Comparison of ENCODE assay signal across 3 cellular contexts in the genomic region with DNA sequence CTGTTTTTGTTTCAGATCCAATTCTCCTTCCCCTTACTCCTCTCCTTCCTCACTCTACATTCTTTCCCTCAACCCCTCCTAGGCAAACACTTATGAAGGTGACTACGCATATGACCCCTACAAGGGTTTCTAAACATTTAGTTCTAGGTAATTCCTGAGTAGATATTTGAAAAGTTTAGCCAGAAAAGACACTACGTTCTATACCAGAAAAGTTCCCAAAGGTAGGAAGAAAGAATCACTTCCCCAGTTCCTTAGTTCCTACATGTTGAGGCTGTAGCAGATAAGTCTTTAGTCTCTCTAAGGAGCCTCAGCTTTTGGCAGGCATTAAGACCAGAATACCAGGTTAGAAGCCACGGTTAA.
TF ChIP-seq lines count a peak whose summit lies in the region.

No MANE protein-coding gene starts in this region.

TF ChIP-seq in SK-N-SH, 30 proteins besides CTCF, POLR2A, EP300 and RAD21 (continued from another document):
- TF ChIP-seq, protein P1, sequence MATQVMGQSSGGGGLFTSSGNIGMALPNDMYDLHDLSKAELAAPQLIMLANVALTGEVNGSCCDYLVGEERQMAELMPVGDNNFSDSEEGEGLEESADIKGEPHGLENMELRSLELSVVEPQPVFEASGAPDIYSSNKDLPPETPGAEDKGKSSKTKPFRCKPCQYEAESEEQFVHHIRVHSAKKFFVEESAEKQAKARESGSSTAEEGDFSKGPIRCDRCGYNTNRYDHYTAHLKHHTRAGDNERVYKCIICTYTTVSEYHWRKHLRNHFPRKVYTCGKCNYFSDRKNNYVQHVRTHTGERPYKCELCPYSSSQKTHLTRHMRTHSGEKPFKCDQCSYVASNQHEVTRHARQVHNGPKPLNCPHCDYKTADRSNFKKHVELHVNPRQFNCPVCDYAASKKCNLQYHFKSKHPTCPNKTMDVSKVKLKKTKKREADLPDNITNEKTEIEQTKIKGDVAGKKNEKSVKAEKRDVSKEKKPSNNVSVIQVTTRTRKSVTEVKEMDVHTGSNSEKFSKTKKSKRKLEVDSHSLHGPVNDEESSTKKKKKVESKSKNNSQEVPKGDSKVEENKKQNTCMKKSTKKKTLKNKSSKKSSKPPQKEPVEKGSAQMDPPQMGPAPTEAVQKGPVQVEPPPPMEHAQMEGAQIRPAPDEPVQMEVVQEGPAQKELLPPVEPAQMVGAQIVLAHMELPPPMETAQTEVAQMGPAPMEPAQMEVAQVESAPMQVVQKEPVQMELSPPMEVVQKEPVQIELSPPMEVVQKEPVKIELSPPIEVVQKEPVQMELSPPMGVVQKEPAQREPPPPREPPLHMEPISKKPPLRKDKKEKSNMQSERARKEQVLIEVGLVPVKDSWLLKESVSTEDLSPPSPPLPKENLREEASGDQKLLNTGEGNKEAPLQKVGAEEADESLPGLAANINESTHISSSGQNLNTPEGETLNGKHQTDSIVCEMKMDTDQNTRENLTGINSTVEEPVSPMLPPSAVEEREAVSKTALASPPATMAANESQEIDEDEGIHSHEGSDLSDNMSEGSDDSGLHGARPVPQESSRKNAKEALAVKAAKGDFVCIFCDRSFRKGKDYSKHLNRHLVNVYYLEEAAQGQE (IDR thresholded peaks at IDR 0.05; ENCODE audit: low read depth, low read length) = no peak
- TF ChIP-seq, protein P2, sequence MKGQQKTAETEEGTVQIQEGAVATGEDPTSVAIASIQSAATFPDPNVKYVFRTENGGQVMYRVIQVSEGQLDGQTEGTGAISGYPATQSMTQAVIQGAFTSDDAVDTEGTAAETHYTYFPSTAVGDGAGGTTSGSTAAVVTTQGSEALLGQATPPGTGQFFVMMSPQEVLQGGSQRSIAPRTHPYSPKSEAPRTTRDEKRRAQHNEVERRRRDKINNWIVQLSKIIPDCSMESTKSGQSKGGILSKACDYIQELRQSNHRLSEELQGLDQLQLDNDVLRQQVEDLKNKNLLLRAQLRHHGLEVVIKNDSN (IDR thresholded peaks at IDR 0.05; ENCODE audit: borderline replicate concordance, low read depth) = no peak
- TF ChIP-seq SIN3A (IDR thresholded peaks at IDR 0.05; ENCODE audit: borderline replicate concordance, low read depth, low read length) (no peak), GATA2 (CRISPR knock-in tag; IDR thresholded peaks at IDR 0.05) (no peak), GABPA (IDR thresholded peaks at IDR 0.05; ENCODE audit: low read depth) (no peak), TCF12 (IDR thresholded peaks at IDR 0.05) (no peak), FOXM1 (IDR thresholded peaks at IDR 0.05; ENCODE audit: low read depth) (no peak), YY1 (IDR thresholded peaks at IDR 0.05; ENCODE audit: low read depth) (no peak), TEAD4 (IDR thresholded peaks at IDR 0.05; ENCODE audit: borderline replicate concordance, insufficient read depth) (no peak), EZH2phosphoT487 (IDR thresholded peaks at IDR 0.05; ENCODE audit: borderline replicate concordance, low read depth) (no peak), SMC3 (IDR thresholded peaks at IDR 0.05; ENCODE audit: low read depth, low read length) (no peak), JUND (IDR thresholded peaks at IDR 0.05) (no peak)
- TF ChIP-seq, protein P3, sequence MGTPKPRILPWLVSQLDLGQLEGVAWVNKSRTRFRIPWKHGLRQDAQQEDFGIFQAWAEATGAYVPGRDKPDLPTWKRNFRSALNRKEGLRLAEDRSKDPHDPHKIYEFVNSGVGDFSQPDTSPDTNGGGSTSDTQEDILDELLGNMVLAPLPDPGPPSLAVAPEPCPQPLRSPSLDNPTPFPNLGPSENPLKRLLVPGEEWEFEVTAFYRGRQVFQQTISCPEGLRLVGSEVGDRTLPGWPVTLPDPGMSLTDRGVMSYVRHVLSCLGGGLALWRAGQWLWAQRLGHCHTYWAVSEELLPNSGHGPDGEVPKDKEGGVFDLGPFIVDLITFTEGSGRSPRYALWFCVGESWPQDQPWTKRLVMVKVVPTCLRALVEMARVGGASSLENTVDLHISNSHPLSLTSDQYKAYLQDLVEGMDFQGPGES (IDR thresholded peaks at IDR 0.05; ENCODE audit: low read depth, low read length) = no peak
TF ChIP-seq in SK-N-SH: peak in this region for 0.

TF ChIP-seq in SK-N-SH treated with all-trans-retinoic acid at 6 μM for 48 hours, 23 proteins besides CTCF, POLR2A, EP300 and RAD21 (continued from another document and continues in another):
- TF ChIP-seq, protein P4, sequence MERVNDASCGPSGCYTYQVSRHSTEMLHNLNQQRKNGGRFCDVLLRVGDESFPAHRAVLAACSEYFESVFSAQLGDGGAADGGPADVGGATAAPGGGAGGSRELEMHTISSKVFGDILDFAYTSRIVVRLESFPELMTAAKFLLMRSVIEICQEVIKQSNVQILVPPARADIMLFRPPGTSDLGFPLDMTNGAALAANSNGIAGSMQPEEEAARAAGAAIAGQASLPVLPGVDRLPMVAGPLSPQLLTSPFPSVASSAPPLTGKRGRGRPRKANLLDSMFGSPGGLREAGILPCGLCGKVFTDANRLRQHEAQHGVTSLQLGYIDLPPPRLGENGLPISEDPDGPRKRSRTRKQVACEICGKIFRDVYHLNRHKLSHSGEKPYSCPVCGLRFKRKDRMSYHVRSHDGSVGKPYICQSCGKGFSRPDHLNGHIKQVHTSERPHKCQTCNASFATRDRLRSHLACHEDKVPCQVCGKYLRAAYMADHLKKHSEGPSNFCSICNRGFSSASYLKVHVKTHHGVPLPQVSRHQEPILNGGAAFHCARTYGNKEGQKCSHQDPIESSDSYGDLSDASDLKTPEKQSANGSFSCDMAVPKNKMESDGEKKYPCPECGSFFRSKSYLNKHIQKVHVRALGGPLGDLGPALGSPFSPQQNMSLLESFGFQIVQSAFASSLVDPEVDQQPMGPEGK (CRISPR knock-in tag; IDR thresholded peaks at IDR 0.05; ENCODE audit: borderline replicate concordance) = no peak
- no peak for TF ChIP-seq ZNF70 (CRISPR knock-in tag; IDR thresholded peaks at IDR 0.05)
- TF ChIP-seq, protein P5, sequence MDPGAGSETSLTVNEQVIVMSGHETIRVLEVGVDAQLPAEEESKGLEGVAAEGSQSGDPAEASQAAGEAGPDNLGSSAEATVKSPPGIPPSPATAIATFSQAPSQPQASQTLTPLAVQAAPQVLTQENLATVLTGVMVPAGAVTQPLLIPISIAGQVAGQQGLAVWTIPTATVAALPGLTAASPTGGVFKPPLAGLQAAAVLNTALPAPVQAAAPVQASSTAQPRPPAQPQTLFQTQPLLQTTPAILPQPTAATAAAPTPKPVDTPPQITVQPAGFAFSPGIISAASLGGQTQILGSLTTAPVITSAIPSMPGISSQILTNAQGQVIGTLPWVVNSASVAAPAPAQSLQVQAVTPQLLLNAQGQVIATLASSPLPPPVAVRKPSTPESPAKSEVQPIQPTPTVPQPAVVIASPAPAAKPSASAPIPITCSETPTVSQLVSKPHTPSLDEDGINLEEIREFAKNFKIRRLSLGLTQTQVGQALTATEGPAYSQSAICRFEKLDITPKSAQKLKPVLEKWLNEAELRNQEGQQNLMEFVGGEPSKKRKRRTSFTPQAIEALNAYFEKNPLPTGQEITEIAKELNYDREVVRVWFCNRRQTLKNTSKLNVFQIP (CRISPR knock-in tag; IDR thresholded peaks at IDR 0.05; ENCODE audit: borderline replicate concordance, low read depth) = no peak
- TF ChIP-seq, protein P6, sequence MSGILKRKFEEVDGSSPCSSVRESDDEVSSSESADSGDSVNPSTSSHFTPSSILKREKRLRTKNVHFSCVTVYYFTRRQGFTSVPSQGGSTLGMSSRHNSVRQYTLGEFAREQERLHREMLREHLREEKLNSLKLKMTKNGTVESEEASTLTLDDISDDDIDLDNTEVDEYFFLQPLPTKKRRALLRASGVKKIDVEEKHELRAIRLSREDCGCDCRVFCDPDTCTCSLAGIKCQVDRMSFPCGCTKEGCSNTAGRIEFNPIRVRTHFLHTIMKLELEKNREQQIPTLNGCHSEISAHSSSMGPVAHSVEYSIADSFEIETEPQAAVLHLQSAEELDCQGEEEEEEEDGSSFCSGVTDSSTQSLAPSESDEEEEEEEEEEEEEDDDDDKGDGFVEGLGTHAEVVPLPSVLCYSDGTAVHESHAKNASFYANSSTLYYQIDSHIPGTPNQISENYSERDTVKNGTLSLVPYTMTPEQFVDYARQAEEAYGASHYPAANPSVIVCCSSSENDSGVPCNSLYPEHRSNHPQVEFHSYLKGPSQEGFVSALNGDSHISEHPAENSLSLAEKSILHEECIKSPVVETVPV (CRISPR knock-in tag; IDR thresholded peaks at IDR 0.05) = no peak
- no peak for TF ChIP-seq ZFP3 (CRISPR knock-in tag; IDR thresholded peaks at IDR 0.05)
- no peak for TF ChIP-seq ISL1 (CRISPR knock-in tag; IDR thresholded peaks at IDR 0.05)
- TF ChIP-seq ARNTL (CRISPR knock-in tag; IDR thresholded peaks at IDR 0.05; ENCODE audit: borderline replicate concordance, low read depth) = no peak
- no peak for TF ChIP-seq CSDC2 (CRISPR knock-in tag; IDR thresholded peaks at IDR 0.05)
- no peak for TF ChIP-seq OSR1 (CRISPR knock-in tag; IDR thresholded peaks at IDR 0.05)
- no peak for TF ChIP-seq TOX (CRISPR knock-in tag; IDR thresholded peaks at IDR 0.05; ENCODE audit: borderline replicate concordance)
- TF ChIP-seq ZFP30 (CRISPR knock-in tag; IDR thresholded peaks at IDR 0.05) = no peak
- TF ChIP-seq ZNF8 (CRISPR knock-in tag; IDR thresholded peaks at IDR 0.05) = no peak
- no peak for TF ChIP-seq TCF4 (CRISPR knock-in tag; IDR thresholded peaks at IDR 0.05; ENCODE audit: borderline replicate concordance)

TF ChIP-seq in GM23338, 12 proteins besides CTCF, POLR2A, EP300 and RAD21 (continued from another document):
- TF ChIP-seq, protein P7, sequence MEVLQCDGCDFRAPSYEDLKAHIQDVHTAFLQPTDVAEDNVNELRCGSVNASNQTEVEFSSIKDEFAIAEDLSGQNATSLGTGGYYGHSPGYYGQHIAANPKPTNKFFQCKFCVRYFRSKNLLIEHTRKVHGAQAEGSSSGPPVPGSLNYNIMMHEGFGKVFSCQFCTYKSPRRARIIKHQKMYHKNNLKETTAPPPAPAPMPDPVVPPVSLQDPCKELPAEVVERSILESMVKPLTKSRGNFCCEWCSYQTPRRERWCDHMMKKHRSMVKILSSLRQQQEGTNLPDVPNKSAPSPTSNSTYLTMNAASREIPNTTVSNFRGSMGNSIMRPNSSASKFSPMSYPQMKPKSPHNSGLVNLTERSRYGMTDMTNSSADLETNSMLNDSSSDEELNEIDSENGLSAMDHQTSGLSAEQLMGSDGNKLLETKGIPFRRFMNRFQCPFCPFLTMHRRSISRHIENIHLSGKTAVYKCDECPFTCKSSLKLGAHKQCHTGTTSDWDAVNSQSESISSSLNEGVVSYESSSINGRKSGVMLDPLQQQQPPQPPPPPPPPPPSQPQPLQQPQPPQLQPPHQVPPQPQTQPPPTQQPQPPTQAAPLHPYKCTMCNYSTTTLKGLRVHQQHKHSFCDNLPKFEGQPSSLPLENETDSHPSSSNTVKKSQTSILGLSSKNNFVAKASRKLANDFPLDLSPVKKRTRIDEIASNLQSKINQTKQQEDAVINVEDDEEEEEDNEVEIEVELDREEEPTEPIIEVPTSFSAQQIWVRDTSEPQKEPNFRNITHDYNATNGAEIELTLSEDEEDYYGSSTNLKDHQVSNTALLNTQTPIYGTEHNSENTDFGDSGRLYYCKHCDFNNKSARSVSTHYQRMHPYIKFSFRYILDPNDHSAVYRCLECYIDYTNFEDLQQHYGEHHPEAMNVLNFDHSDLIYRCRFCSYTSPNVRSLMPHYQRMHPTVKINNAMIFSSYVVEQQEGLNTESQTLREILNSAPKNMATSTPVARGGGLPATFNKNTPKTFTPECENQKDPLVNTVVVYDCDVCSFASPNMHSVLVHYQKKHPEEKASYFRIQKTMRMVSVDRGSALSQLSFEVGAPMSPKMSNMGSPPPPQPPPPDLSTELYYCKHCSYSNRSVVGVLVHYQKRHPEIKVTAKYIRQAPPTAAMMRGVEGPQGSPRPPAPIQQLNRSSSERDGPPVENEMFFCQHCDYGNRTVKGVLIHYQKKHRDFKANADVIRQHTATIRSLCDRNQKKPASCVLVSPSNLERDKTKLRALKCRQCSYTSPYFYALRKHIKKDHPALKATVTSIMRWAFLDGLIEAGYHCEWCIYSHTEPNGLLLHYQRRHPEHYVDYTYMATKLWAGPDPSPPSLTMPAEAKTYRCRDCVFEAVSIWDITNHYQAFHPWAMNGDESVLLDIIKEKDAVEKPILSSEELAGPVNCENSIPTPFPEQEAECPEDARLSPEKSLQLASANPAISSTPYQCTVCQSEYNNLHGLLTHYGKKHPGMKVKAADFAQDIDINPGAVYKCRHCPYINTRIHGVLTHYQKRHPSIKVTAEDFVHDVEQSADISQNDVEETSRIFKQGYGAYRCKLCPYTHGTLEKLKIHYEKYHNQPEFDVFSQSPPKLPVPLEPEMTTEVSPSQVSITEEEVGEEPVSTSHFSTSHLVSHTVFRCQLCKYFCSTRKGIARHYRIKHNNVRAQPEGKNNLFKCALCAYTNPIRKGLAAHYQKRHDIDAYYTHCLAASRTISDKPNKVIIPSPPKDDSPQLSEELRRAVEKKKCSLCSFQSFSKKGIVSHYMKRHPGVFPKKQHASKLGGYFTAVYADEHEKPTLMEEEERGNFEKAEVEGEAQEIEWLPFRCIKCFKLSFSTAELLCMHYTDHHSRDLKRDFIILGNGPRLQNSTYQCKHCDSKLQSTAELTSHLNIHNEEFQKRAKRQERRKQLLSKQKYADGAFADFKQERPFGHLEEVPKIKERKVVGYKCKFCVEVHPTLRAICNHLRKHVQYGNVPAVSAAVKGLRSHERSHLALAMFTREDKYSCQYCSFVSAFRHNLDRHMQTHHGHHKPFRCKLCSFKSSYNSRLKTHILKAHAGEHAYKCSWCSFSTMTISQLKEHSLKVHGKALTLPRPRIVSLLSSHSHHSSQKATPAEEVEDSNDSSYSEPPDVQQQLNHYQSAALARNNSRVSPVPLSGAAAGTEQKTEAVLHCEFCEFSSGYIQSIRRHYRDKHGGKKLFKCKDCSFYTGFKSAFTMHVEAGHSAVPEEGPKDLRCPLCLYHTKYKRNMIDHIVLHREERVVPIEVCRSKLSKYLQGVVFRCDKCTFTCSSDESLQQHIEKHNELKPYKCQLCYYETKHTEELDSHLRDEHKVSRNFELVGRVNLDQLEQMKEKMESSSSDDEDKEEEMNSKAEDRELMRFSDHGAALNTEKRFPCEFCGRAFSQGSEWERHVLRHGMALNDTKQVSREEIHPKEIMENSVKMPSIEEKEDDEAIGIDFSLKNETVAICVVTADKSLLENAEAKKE (CRISPR knock-in tag; IDR thresholded peaks at IDR 0.05) = no peak
- TF ChIP-seq EZH2phosphoT487 (IDR thresholded peaks at IDR 0.05; ENCODE audit: unreplicated experiment) (no peak), EZH2 (IDR thresholded peaks at IDR 0.05; ENCODE audit: low read depth, unreplicated experiment) (no peak)
- TF ChIP-seq, protein P8, sequence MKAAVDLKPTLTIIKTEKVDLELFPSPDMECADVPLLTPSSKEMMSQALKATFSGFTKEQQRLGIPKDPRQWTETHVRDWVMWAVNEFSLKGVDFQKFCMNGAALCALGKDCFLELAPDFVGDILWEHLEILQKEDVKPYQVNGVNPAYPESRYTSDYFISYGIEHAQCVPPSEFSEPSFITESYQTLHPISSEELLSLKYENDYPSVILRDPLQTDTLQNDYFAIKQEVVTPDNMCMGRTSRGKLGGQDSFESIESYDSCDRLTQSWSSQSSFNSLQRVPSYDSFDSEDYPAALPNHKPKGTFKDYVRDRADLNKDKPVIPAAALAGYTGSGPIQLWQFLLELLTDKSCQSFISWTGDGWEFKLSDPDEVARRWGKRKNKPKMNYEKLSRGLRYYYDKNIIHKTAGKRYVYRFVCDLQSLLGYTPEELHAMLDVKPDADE (IDR thresholded peaks at IDR 0.05) = no peak
